ENCODE assay signal across 9 cellular contexts in genomic region chr1:167439301-167439988, GRCh38.
DNase-seq lines count a peak whose midpoint lies in the region; ATAC-seq and TF ChIP-seq lines count a peak whose summit lies in the region.
"Had no signal": no experiment of that assay in that cellular context is flagged by ENCODE, and none has a peak within 500 bp of the region (broad histone marks: within the 10 kb centered on the region; RNA-seq: fewer than 3 reads in every experiment).

No MANE protein-coding gene starts in this region.

- H3K4me1 Mint-ChIP-seq in WTC11: peaks cover 16% of the 10 kb centered on the region
- H3K4me1 Mint-ChIP-seq in naive thymus-derived CD8-positive, alpha-beta T cell: peaks cover 46 to 90% (median 90%) of the 10 kb centered on the region in 4 donors

- H3K4me3 Mint-ChIP-seq in WTC11: peak overlapping the region; percentile 56
- peak overlapping the region; percentile 63 to 91 (median 80) for H3K4me3 Mint-ChIP-seq in naive thymus-derived CD8-positive, alpha-beta T cell

- POLR2A ChIA-PET in WTC11 (lab: Charles Lee): interaction anchor here (1.1 to 1.3 kb wide), 2 partner anchors 48 to 219 kb away, joined by 6 read pairs; no protein-coding TSS in a partner anchor
- POLR2A ChIA-PET in naive thymus-derived CD8-positive, alpha-beta T cell (lab: Charles Lee): interaction anchor here (0.9 to 8.1 kb wide), 8 partner anchors 8 to 219 kb away, joined by 3 to 109 read pairs (median 10); partner anchors contain the start of genes CD247 and POU2F1

- DNase-seq in NCI-H2196 (lab: John Stamatoyannopoulos, UW; ENCODE audit: unreplicated experiment): peak; percentile 23
- no peak for DNase-seq in NCI-H2196 treated with DMSO at 0.1 percent for 48 hours (lab: John Stamatoyannopoulos, UW; ENCODE audit: unreplicated experiment)
- peak; percentile 70 for DNase-seq in WTC11 (ENCODE audit: low spot score)
- peak; percentile 28 for DNase-seq in fibroblast of peridontal ligament (ENCODE audit: extremely low read depth)
- DNase-seq in naive thymus-derived CD8-positive, alpha-beta T cell: peak in 5 of 10 donors; percentile 41 to 56 (median 47)
- DNase-seq in NCI-H226: no peak
- DNase-seq: DND-41 had no signal

- no peak overlapping the region for H3K9ac ChIP-seq in HUES6 (ENCODE audit: low read length)

- H3K27ac ChIP-seq in HUES6 (ENCODE audit: low read depth, low read length): no peak overlapping the region

- H3K9me3 ChIP-seq in HUES6 (ENCODE audit: control insufficient read depth, insufficient read depth, low read depth, low read length): 0 out of 2 replicates have a peak, but pooled peaks cover 5% of the 10 kb centered on the region

- H3K4me3 ChIP-seq in HUES6 (ENCODE audit: low read depth, low read length): peak overlapping the region; percentile 59

- no peaks in the 10 kb centered on the region for H3K36me3 Mint-ChIP-seq in WTC11
- H3K36me3 Mint-ChIP-seq in naive thymus-derived CD8-positive, alpha-beta T cell: peaks cover 0 to 63% (median 17%) of the 10 kb centered on the region in 3 donors

- CTCF ChIA-PET in WTC11 (lab: Charles Lee): interaction anchor here (0.6 to 3.7 kb wide), 12 partner anchors 8 to 219 kb away, joined by 3 to 21 read pairs (median 5); partner anchors contain the start of gene POU2F1

- H3K4me1 ChIP-seq in HUES6 (ENCODE audit: control insufficient read depth, insufficient read depth, low read length): peaks cover 8% of the 10 kb centered on the region; the same call in 1 of the 2 replicates

- peak; percentile 67 for ATAC-seq in WTC11
- peak; percentile 45 to 55 for ATAC-seq in naive thymus-derived CD8-positive, alpha-beta T cell
- no peak for ATAC-seq in HG02885 (IDR thresholded peaks at IDR 0.05; ENCODE audit: poor library complexity, unreplicated experiment)

- peaks cover 3% of the 10 kb centered on the region; the same call in 1 of the 2 replicates for H3K9me3 Mint-ChIP-seq in WTC11
- H3K9me3 Mint-ChIP-seq in naive thymus-derived CD8-positive, alpha-beta T cell: no peaks in the 10 kb centered on the region

- peaks cover 45% of the 10 kb centered on the region for H3K27me3 Mint-ChIP-seq in WTC11 (ENCODE audit: low read depth)
- no peaks in the 10 kb centered on the region for H3K27me3 Mint-ChIP-seq in naive thymus-derived CD8-positive, alpha-beta T cell

- no peak overlapping the region for H3K27ac Mint-ChIP-seq in WTC11
- peak overlapping the region; percentile 92 to 99 (median 96) for H3K27ac Mint-ChIP-seq in naive thymus-derived CD8-positive, alpha-beta T cell

- no peaks in the 10 kb centered on the region for H3K36me3 ChIP-seq in HUES6 (ENCODE audit: control insufficient read depth, insufficient read depth, low read length)

- peaks cover 40% of the 10 kb centered on the region for H3K27me3 ChIP-seq in HUES6 (ENCODE audit: control insufficient read depth, insufficient read depth, low read length)

- no peak for TF ChIP-seq CTCF in WTC11 (IDR thresholded peaks at IDR 0.05)

TF ChIP-seq in WTC11, 78 proteins besides CTCF, POLR2A, EP300 and RAD21 (continues in another document):
- TF ChIP-seq FOXP1 (CRISPR knock-in tag; IDR thresholded peaks at IDR 0.05; ENCODE audit: borderline replicate concordance) (peak; percentile 95), NFYB (CRISPR knock-in tag; conservative IDR thresholded peaks at IDR 0.05; ENCODE audit: low read depth) (no peak; the same call in 1 of the 2 replicates), EMX1 (CRISPR knock-in tag; IDR thresholded peaks at IDR 0.05) (no peak), ZNF512 (CRISPR knock-in tag; IDR thresholded peaks at IDR 0.05; ENCODE audit: borderline replicate concordance) (no peak), GTF2I (CRISPR knock-in tag; conservative IDR thresholded peaks at IDR 0.05) (no peak), E2F4 (CRISPR knock-in tag; IDR thresholded peaks at IDR 0.05; ENCODE audit: borderline replicate concordance, low read depth) (peak; percentile 40; the same call in 1 of the 2 replicates), ARID4B (CRISPR knock-in tag; IDR thresholded peaks at IDR 0.05; ENCODE audit: borderline replicate concordance) (peak; percentile 45; the same call in 1 of the 2 replicates), ZNF263 (CRISPR knock-in tag; IDR thresholded peaks at IDR 0.05; ENCODE audit: low read depth) (no peak), IRF1 (CRISPR knock-in tag; IDR thresholded peaks at IDR 0.05) (0 out of 2 replicates have a peak, but pooled peaks have one; percentile 53), MYBL2 (CRISPR knock-in tag; IDR thresholded peaks at IDR 0.05) (peak; percentile 89), HMGXB4 (CRISPR knock-in tag; IDR thresholded peaks at IDR 0.05) (peak; percentile 85; the same call in 1 of the 2 replicates), GABPB1 (CRISPR knock-in tag; IDR thresholded peaks at IDR 0.05) (no peak)

Comparison
In these comparisons a context has a peak if more than half of its experiments do, and no peak if none do; other contexts are left out.
1. DNase-seq: peak in NCI-H2196 (single experiment), WTC11 (single experiment) and fibroblast of peridontal ligament (single experiment); none in NCI-H2196 treated with DMSO at 0.1 percent for 48 hours (single experiment) and NCI-H226 (single experiment).